13 cellular contexts compared by ENCODE assay signal in the genomic region with DNA sequence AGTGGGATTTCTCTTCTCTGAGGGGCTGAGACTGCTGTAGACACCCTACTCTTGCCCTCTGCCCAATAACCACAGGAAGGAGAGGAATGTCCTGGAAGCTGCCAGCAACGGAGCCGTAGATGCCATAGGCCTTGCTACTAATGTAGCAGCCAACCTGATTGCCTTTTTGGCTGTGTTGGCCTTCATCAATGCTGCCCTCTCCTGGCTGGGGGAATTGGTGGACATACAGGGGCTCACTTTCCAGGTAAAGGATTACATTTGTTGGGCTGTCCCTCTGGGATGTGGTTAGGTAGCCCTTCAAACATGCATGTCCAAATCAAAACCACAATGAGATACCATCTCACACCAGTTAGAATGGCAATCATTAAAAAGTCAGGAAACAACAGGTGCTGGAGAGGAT.
DNase-seq lines count a peak whose midpoint lies in the region; ATAC-seq, FAIRE-seq and TF ChIP-seq lines count a peak whose summit lies in the region.
"Had no signal": no experiment of that assay in that cellular context is flagged by ENCODE, and none has a peak within 500 bp of the region (broad histone marks: within the 10 kb centered on the region; RNA-seq: fewer than 3 reads in every experiment).

No MANE protein-coding gene starts in this region.

- no peak overlapping the region for H3K4me2 ChIP-seq in OCI-LY1 (ENCODE audit: low read length)

- no peaks in the 10 kb centered on the region for H3K4me1 ChIP-seq in OCI-LY1 (ENCODE audit: insufficient read depth, low read length, severe bottlenecking)
- H3K4me1 ChIP-seq: esophagus muscularis mucosa had no signal

- no peak for ATAC-seq in stimulated activated naive CD8-positive, alpha-beta T cell treated with anti-CD3 and anti-CD28 coated beads, Interleukin-15, Interleukin-2, amounts not matched to agents 100 U/mL and 50 U/mL, for 24 hours
- ATAC-seq in stimulated activated naive CD8-positive, alpha-beta T cell treated with anti-CD3 and anti-CD28 coated beads, Interleukin-15, amount 100 ng/mL, for 72 hours = no peak
- ATAC-seq: activated CD8-positive, alpha-beta memory T cell treated with anti-CD3 and anti-CD28 coated beads, Interleukin-2, amount 10 ng/mL, durations not matched to agents 7 days and 5 days had no signal

- no peak overlapping the region for H2AFZ ChIP-seq in OCI-LY1 (ENCODE audit: low read length)

- TF ChIP-seq POLR2A in erythroblast (IDR thresholded peaks at IDR 0.05; ENCODE audit: low read length) = no peak

- no peaks in the 10 kb centered on the region for H3K79me2 ChIP-seq in OCI-LY1 (ENCODE audit: insufficient read depth, low read length)

- FAIRE-seq in RCC 7860 (lab: Jason Lieb, UNC) = no peak
- FAIRE-seq: astrocyte, GM18507 had no signal

- H3K4me1 Mint-ChIP-seq in stimulated activated naive CD8-positive, alpha-beta T cell treated with anti-CD3 and anti-CD28 coated beads, Interleukin-15, amount 100 ng/mL, for 72 hours = no peaks in the 10 kb centered on the region
- H3K4me1 Mint-ChIP-seq: activated CD8-positive, alpha-beta memory T cell treated with anti-CD3 and anti-CD28 coated beads, Interleukin-2, amount 10 ng/mL, durations not matched to agents 7 days and 5 days had no signal

- H3K27me3 ChIP-seq in OCI-LY1 (ENCODE audit: insufficient read depth, low read length) = no peaks in the 10 kb centered on the region
- H3K27me3 ChIP-seq: esophagus muscularis mucosa had no signal

- no peaks in the 10 kb centered on the region for H3K9me3 Mint-ChIP-seq in stimulated activated naive CD8-positive, alpha-beta T cell treated with anti-CD3 and anti-CD28 coated beads, Interleukin-15, amount 100 ng/mL, for 72 hours

- H3F3A ChIP-seq in OCI-LY1 (ENCODE audit: insufficient read depth, low read length) = no peaks in the 10 kb centered on the region

- DNase-seq in stimulated activated naive CD8-positive, alpha-beta T cell treated with anti-CD3 and anti-CD28 coated beads, Interleukin-15, Interleukin-2, amounts not matched to agents 100 U/mL and 50 U/mL, for 24 hours = peak; percentile 5
- no peak for DNase-seq in stimulated activated naive CD8-positive, alpha-beta T cell treated with anti-CD3 and anti-CD28 coated beads, Interleukin-15, amount 100 ng/mL, for 72 hours
- DNase-seq in erythroblast (lab: John Stamatoyannopoulos, UW) = peak; percentile 4 to 17
- DNase-seq in RCC 7860 (ENCODE audit: low spot score) = no peak
- DNase-seq in RPMI8226 = no peak
- no peak for DNase-seq in NCI-H526 (lab: John Stamatoyannopoulos, UW)
- no peak for DNase-seq in epidermal melanocyte (ENCODE audit: insufficient read length, low spot score)
- DNase-seq: activated CD8-positive, alpha-beta memory T cell treated with anti-CD3 and anti-CD28 coated beads, Interleukin-2, amount 10 ng/mL, durations not matched to agents 7 days and 5 days; NCI-H2171 had no signal

- H4K20me1 ChIP-seq in OCI-LY1 (ENCODE audit: insufficient read depth, low read length) = no peaks in the 10 kb centered on the region

- TF ChIP-seq CTCF in OCI-LY1 (IDR thresholded peaks at IDR 0.05; ENCODE audit: low read length) = peak; percentile 21; the same call in 1 of the 2 replicates

- no peaks in the 10 kb centered on the region for H3K9me2 ChIP-seq in OCI-LY1 (ENCODE audit: low read depth, low read length)

- H3K9ac ChIP-seq in OCI-LY1 (ENCODE audit: low read length) = no peak overlapping the region

- H3K4me3 ChIP-seq in OCI-LY1 (ENCODE audit: low read depth, low read length, poor library complexity, severe bottlenecking) = no peak overlapping the region
- H3K4me3 ChIP-seq: esophagus muscularis mucosa had no signal

- H3K9me3 ChIP-seq in OCI-LY1 (ENCODE audit: low read length) = no peaks in the 10 kb centered on the region
- H3K9me3 ChIP-seq: esophagus muscularis mucosa had no signal

- no peak overlapping the region for H3K27ac Mint-ChIP-seq in stimulated activated naive CD8-positive, alpha-beta T cell treated with anti-CD3 and anti-CD28 coated beads, Interleukin-15, amount 100 ng/mL, for 72 hours
- H3K27ac Mint-ChIP-seq: activated CD8-positive, alpha-beta memory T cell treated with anti-CD3 and anti-CD28 coated beads, Interleukin-2, amount 10 ng/mL, durations not matched to agents 7 days and 5 days had no signal

- H3K27ac ChIP-seq in OCI-LY1 (ENCODE audit: low read depth, low read length, poor library complexity, severe bottlenecking) = no peak overlapping the region
- H3K27ac ChIP-seq: esophagus muscularis mucosa had no signal

- H3K36me3 ChIP-seq in OCI-LY1 (ENCODE audit: insufficient read depth, low read length) = no peaks in the 10 kb centered on the region
- H3K36me3 ChIP-seq: esophagus muscularis mucosa had no signal

- no peak overlapping the region for H3K4me3 Mint-ChIP-seq in stimulated activated naive CD8-positive, alpha-beta T cell treated with anti-CD3 and anti-CD28 coated beads, Interleukin-15, amount 100 ng/mL, for 72 hours
- H3K4me3 Mint-ChIP-seq: activated CD8-positive, alpha-beta memory T cell treated with anti-CD3 and anti-CD28 coated beads, Interleukin-2, amount 10 ng/mL, durations not matched to agents 7 days and 5 days had no signal

- no peaks in the 10 kb centered on the region for H3K27me3 Mint-ChIP-seq in stimulated activated naive CD8-positive, alpha-beta T cell treated with anti-CD3 and anti-CD28 coated beads, Interleukin-15, amount 100 ng/mL, for 72 hours
- H3K27me3 Mint-ChIP-seq: activated CD8-positive, alpha-beta memory T cell treated with anti-CD3 and anti-CD28 coated beads, Interleukin-2, amount 10 ng/mL, durations not matched to agents 7 days and 5 days had no signal

Comparison
In these comparisons a context has a peak if more than half of its experiments do, and no peak if none do; other contexts are left out.
1. DNase-seq: peak in stimulated activated naive CD8-positive, alpha-beta T cell treated with anti-CD3 and anti-CD28 coated beads, Interleukin-15, Interleukin-2, amounts not matched to agents 100 U/mL and 50 U/mL, for 24 hours (single experiment) and erythroblast (2 of 2); none in stimulated activated naive CD8-positive, alpha-beta T cell treated with anti-CD3 and anti-CD28 coated beads, Interleukin-15, amount 100 ng/mL, for 72 hours (0 of 2), RCC 7860 (single experiment), RPMI8226 (single experiment), NCI-H526 (0 of 2) and epidermal melanocyte (single experiment).